1 cellular context compared by ENCODE assay signal in genomic region chr6:128493877-128494276, GRCh38.
TF ChIP-seq lines count a peak whose summit lies in the region.

No MANE protein-coding gene starts in this region.

TF ChIP-seq in GM12878, 131 proteins besides CTCF, POLR2A, EP300 and RAD21 (continued from another document):
- TF ChIP-seq E4F1 (IDR thresholded peaks at IDR 0.05; ENCODE audit: borderline replicate concordance, partially characterized antibody) (no peak), SKIL (IDR thresholded peaks at IDR 0.05; ENCODE audit: low read depth, poor library complexity, severe bottlenecking) (no peak), HCFC1 (IDR thresholded peaks at IDR 0.05; ENCODE audit: low read length) (no peak), SMAD5 (IDR thresholded peaks at IDR 0.05; ENCODE audit: low read depth) (no peak), CHD4 (IDR thresholded peaks at IDR 0.05) (no peak), IRF4 (IDR thresholded peaks at IDR 0.05; ENCODE audit: low read depth, low read length) (no peak), ZNF24 (IDR thresholded peaks at IDR 0.05) (no peak), CEBPZ (IDR thresholded peaks at IDR 0.05; ENCODE audit: low read depth, low read length) (no peak)
